In the genomic region with DNA sequence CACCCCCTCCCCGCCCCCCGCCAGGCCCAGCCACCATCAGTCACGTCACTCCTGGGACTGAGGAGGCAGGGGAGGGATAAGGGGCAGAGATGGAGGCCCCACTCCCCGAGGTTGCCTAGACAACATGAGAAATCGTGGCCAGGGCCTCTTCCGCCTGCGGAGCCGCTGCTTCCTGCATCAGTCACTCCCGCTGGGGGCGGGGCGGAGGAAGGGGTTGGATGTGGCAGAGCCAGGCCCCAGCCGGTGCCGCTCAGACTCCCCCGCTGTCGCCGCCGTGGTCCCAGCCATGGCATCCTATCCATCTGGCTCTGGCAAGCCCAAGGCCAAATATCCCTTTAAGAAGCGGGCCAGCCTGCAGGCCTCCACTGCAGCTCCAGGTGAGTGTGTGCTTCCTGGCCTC, we compare ENCODE assay signal across 8 cellular contexts. TPM values are rescaled to one million over a fixed set of nuclear protein-coding genes. Genes with fewer than 3 reads are reported as not detected.
DNase-seq lines count a peak whose midpoint lies in the region; ATAC-seq, FAIRE-seq and TF ChIP-seq lines count a peak whose summit lies in the region.

No MANE protein-coding gene starts in this region.

- H3K9me3 Mint-ChIP-seq in WTC11: no peaks in the 10 kb centered on the region

- peak; percentile 50 for TF ChIP-seq POLR2A in GM18951 (IDR thresholded peaks at IDR 0.05; ENCODE audit: extremely low read depth, insufficient read depth, insufficient read length)

- H3K4me1 Mint-ChIP-seq in WTC11: peaks cover 47% of the 10 kb centered on the region

- POLR2A ChIA-PET in WTC11 (lab: Charles Lee): interaction anchor here (1.0 to 2.6 kb wide), 2 partner anchors 22 to 72 kb away, joined by 3 to 13 read pairs; a partner anchor contains a TSS

- H3K36me3 ChIP-seq in bronchial epithelial cell (ENCODE audit: control insufficient read depth, insufficient read depth, low read length): peaks cover 4% of the 10 kb centered on the region

- no peaks in the 10 kb centered on the region for H3K36me3 Mint-ChIP-seq in WTC11

- in situ Hi-C loops in GM18951 (cut with MboI; ENCODE audit: low sequenced_read_pairs, unreplicated experiment): no loop called here

- no peak overlapping the region for H3K27ac Mint-ChIP-seq in WTC11

- TF ChIP-seq CTCF in WTC11 (IDR thresholded peaks at IDR 0.05) (no peak), bronchial epithelial cell (IDR thresholded peaks at IDR 0.05; ENCODE audit: insufficient read depth, low read length, severe bottlenecking) (no peak)

- CTCF ChIA-PET in WTC11 (lab: Charles Lee): interaction anchor here (0.6 to 2.8 kb wide), 17 partner anchors 9 to 170 kb away, joined by 3 to 44 read pairs (median 4); a partner anchor contains a TSS

- H3K4me3 ChIP-seq in bronchial epithelial cell (ENCODE audit: low read depth, low read length): peak overlapping the region; percentile 73

- no peak for FAIRE-seq in bronchial epithelial cell (lab: Jason Lieb, UNC)

- no peaks in the 10 kb centered on the region for H3K27me3 ChIP-seq in bronchial epithelial cell (ENCODE audit: control insufficient read depth, insufficient read depth, low read length)

- DNase-seq in AG08395 (ENCODE audit: low spot score): peak; percentile 97
- peak; percentile 97 for DNase-seq in NCI-H2227 (lab: John Stamatoyannopoulos, UW; ENCODE audit: unreplicated experiment)
- DNase-seq in WTC11 (ENCODE audit: low spot score): peak; percentile 90
- peak; percentile 67 for DNase-seq in bronchial epithelial cell (ENCODE audit: low read depth)
- peak; percentile 86 for DNase-seq in inferior parietal cortex (ENCODE audit: extremely low spot score)
- DNase-seq in smooth muscle cell of the brain vasculature (ENCODE audit: low read depth, low spot score): peak; percentile 77

- peak overlapping the region; percentile 97 for H3K4me3 Mint-ChIP-seq in WTC11

- ATAC-seq in HG03175 (IDR thresholded peaks at IDR 0.05; ENCODE audit: unreplicated experiment) (peak; percentile 71), WTC11 (peak; percentile 65)

- no peaks in the 10 kb centered on the region for H3K27me3 Mint-ChIP-seq in WTC11 (ENCODE audit: low read depth)

TF ChIP-seq in WTC11, 78 proteins besides CTCF, POLR2A, EP300 and RAD21:
- TF ChIP-seq ETV6 (CRISPR knock-in tag; IDR thresholded peaks at IDR 0.05) (0 out of 2 replicates have a peak, but pooled peaks have one; percentile 34), FOXK1 (CRISPR knock-in tag; IDR thresholded peaks at IDR 0.05) (0 out of 2 replicates have a peak, but pooled peaks have one; percentile 43), ZNF396 (CRISPR knock-in tag; IDR thresholded peaks at IDR 0.05; ENCODE audit: borderline replicate concordance) (no peak), FOXP1 (CRISPR knock-in tag; IDR thresholded peaks at IDR 0.05; ENCODE audit: borderline replicate concordance) (peak; percentile 44; the same call in 1 of the 2 replicates)

RNA-seq across cellular contexts. Expression of a gene that starts 1.3 kb away (rescaled TPM):
- 51.8 to 79.8 TPM (median 60.0 TPM) in 3 replicates for total RNA-seq in WTC11 (2021)
- 14.8 and 21.9 TPM in 2 replicates for total RNA-seq in bronchial epithelial cell

RNA-seq across cellular contexts. Expression of a gene that starts 1.5 kb away (rescaled TPM):
- total RNA-seq in WTC11 (2021) (0.14 TPM in 1 of 3 replicates, not detected in the others), bronchial epithelial cell (0.26 TPM in 1 of 2 replicates, not detected in the other)

RNA-seq across cellular contexts. Expression of a gene that starts 35.0 kb away (rescaled TPM):
- total RNA-seq in WTC11 (2021): 16.4 to 18.1 TPM (median 16.7 TPM) in 3 replicates
- 0.53 and 1.9 TPM in 2 replicates for total RNA-seq in bronchial epithelial cell

RNA-seq across cellular contexts. Expression of a gene that starts 47.0 kb away (rescaled TPM):
- total RNA-seq in WTC11 (2021): 12.9 to 15.4 TPM (median 15.3 TPM) in 3 replicates
- total RNA-seq in bronchial epithelial cell: 0.26 TPM in 2 replicates

Comparison
In these comparisons a context has a peak if more than half of its experiments do, and no peak if none do; other contexts are left out.
1. Peak in every context shown above with its lines: DNase-seq, ATAC-seq and H3K4me3 ChIP-seq.